In the genomic region with DNA sequence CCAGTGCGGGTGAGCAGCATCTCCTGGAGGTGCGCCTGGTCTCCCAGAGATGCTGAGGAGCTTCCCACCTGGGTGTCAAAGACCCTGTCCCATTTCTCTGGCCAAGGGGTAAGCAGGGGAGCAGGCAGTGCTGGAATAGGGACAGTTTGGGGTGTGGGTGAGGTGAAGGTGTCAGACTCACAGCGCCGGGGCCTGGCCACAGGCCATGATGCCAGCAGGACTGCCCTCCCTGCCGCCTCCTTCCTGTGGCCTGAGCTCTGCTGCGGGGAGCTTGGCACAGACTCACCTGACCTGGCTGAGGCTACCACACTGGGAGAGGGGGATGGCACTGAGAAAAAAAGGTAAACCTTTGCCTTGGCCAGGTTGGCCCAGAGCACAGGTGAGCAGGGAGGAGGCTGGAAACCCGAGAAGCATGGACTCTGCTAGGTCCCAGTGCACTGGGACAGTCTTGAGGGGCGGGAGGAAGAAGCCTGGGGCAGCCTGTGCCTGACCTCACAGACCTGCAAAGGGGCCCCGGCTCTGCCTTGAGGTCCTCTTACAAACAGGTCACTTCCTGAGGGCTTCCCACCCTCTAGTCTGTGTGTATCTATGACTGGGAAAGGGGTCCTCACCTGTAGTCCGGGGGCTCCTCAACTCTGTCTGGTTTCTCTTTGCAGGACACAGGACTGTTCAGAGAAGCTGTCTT, we compare ENCODE assay signal across 24 cellular contexts. TPM values are rescaled to one million over a fixed set of nuclear protein-coding genes. Genes with fewer than 3 reads are reported as not detected.
DNase-seq lines count a peak whose midpoint lies in the region; TF ChIP-seq lines count a peak whose summit lies in the region.
"Had no signal": no experiment of that assay in that cellular context is flagged by ENCODE, and none has a peak within 500 bp of the region (broad histone marks: within the 10 kb centered on the region; RNA-seq: fewer than 3 reads in every experiment).

No MANE protein-coding gene starts in this region.

- POLR2A ChIA-PET in GM10248 (lab: Yijun Ruan, JAX) = no interaction called here

- peak overlapping the region; percentile 50 for H3K27ac ChIP-seq in C4-2B
- no peak overlapping the region for H3K27ac ChIP-seq in H9 (ENCODE audit: insufficient read length, low read depth, low read length)
- H3K27ac ChIP-seq: HL-60, tibial artery had no signal

- no peak for DNase-seq in H9
- DNase-seq in cerebellum (ENCODE audit: low spot score) = peak; percentile 22
- no peak for DNase-seq in activated effector memory CD4-positive, alpha-beta T cell treated with Interleukin-2 at 50 U/mL for 16 hours
- DNase-seq in GM10248 (ENCODE audit: extremely low spot score) = no peak
- no peak for DNase-seq in activated CD4-positive, alpha-beta T cell treated with anti-CD3 and anti-CD28 coated beads, Interleukin-2, amount 10 ng/mL, durations not matched to agents 24 days and 14 days
- DNase-seq in NOMO-1 treated with DMSO at 0.1 percent for 48 hours (lab: John Stamatoyannopoulos, UW; ENCODE audit: unreplicated experiment) = no peak
- DNase-seq: activated CD4-positive, CD25-positive, alpha-beta regulatory T cell treated with anti-CD3 and anti-CD28 coated beads, Interleukin-2, amount 50 U/mL, for 72 hours; DMS 273 treated with DMSO at 0.1 percent for 48 hours; naive B cell; NCI-H1694; NCI-H345; stimulated activated CD4-positive, alpha-beta T cell treated with anti-CD3 and anti-CD28 coated beads, Interleukin-1b, Interleukin-23, amount 100 ng/mL, for 48 hours; stimulated activated naive CD4-positive, alpha-beta T cell treated with Interleukin-2 at 50 U/mL for 16 hours; T1000; tibial artery had no signal

- H2BK15ac ChIP-seq in H9 (ENCODE audit: low read depth, low read length) = no peak overlapping the region

- H2BK20ac ChIP-seq in H9 (ENCODE audit: low read depth, low read length, poor library complexity, severe bottlenecking) = no peak overlapping the region

- intact Hi-C loops in activated CD4-positive, alpha-beta T cell treated with anti-CD3 and anti-CD28 coated beads, Interleukin-2, amount 10 ng/mL, durations not matched to agents 24 days and 14 days (cut with micrococcal nuclease) = no loop called here

- no CpG with 5 or more reads among the region's 10 CpGs for WGBS in H9 (ENCODE audit: extremely low coverage, insufficient read length, low lambda C conversion rate)

- no peak overlapping the region for H3K56ac ChIP-seq in H9 (ENCODE audit: insufficient read length, low read depth, low read length)

- no peak for TF ChIP-seq CTCF in C4-2B (conservative IDR thresholded peaks at IDR 0.05)
- no peak for TF ChIP-seq CTCF in H9 (conservative IDR thresholded peaks at IDR 0.05)
- no peak for TF ChIP-seq CTCF in GM10248 (IDR thresholded peaks at IDR 0.05; ENCODE audit: control extremely low read depth, extremely low read depth, low read depth, missing control alignments)

- no peak overlapping the region for H3K4ac ChIP-seq in H9 (ENCODE audit: low read depth, low read length)

- no peaks in the 10 kb centered on the region for H3K79me1 ChIP-seq in H9 (ENCODE audit: insufficient read depth, low read depth, low read length, poor library complexity, severe bottlenecking)

- H3K36me3 ChIP-seq in mucosa of stomach (ENCODE audit: control insufficient read depth, insufficient read depth, low read length) = no peaks in the 10 kb centered on the region

- H4K5ac ChIP-seq in H9 (ENCODE audit: insufficient read length, low read depth, low read length) = no peak overlapping the region

- no peak overlapping the region for H2BK120ac ChIP-seq in H9 (ENCODE audit: low read depth, low read length, poor library complexity, severe bottlenecking)

- H2BK12ac ChIP-seq in H9 (ENCODE audit: insufficient read length, low read depth, low read length) = no peak overlapping the region

- H2AFZ ChIP-seq in H9 (ENCODE audit: low read length) = no peak overlapping the region

- H3K9me3 Mint-ChIP-seq in H9 = no peaks in the 10 kb centered on the region
- H3K9me3 Mint-ChIP-seq in activated CD4-positive, alpha-beta T cell treated with anti-CD3 and anti-CD28 coated beads, Interleukin-2, amount 10 ng/mL, durations not matched to agents 24 days and 14 days = no peaks in the 10 kb centered on the region
- H3K9me3 Mint-ChIP-seq: activated T-helper 1 cell treated with anti-CD3 and anti-CD28 coated beads, Interleukin-12 subunit alpha, Interleukin-12 subunit beta, Interleukin-2, Interleukin-4 antibody, amounts not matched to agents 30 ng/mL and 10 ng/mL and 1 ng/mL, durations not matched to agents 14 hours and 24 hours and 36 hours; endodermal cell; naive B cell had no signal

- H4K91ac ChIP-seq in H9 (ENCODE audit: insufficient read length, low read depth, low read length) = no peak overlapping the region

- peaks cover 10 to 12% of the 10 kb centered on the region in 2 experiments for H3K4me1 Mint-ChIP-seq in H9
- H3K4me1 Mint-ChIP-seq in activated CD4-positive, alpha-beta T cell treated with anti-CD3 and anti-CD28 coated beads, Interleukin-2, amount 10 ng/mL, durations not matched to agents 24 days and 14 days = peaks cover 12% of the 10 kb centered on the region
- H3K4me1 Mint-ChIP-seq: CD14-positive monocyte, naive B cell had no signal

- no peak overlapping the region for H4K8ac ChIP-seq in H9 (replicated peaks; ENCODE audit: insufficient read length, low read depth, low read length)

- H3K27me3 ChIP-seq in H9 (ENCODE audit: insufficient read depth, low read length) (no peaks in the 10 kb centered on the region), mucosa of stomach (ENCODE audit: control insufficient read depth, insufficient read depth, low read length) (peaks cover 8% of the 10 kb centered on the region)

- CTCF ChIA-PET in GM10248 (lab: Yijun Ruan, JAX) = interaction anchor here (1.4 to 2.0 kb wide), 2 partner anchors 14 to 425 kb away, joined by 5 to 6 read pairs; no protein-coding TSS in a partner anchor

- H3K18ac ChIP-seq in H9 (ENCODE audit: insufficient read length, low read depth, low read length) = no peak overlapping the region

- H3K36me3 Mint-ChIP-seq in H9 (ENCODE audit: insufficient read depth in 1 of 3, low read depth in 3 of 3) = no peaks in the 10 kb centered on the region
- H3K36me3 Mint-ChIP-seq in activated CD4-positive, alpha-beta T cell treated with anti-CD3 and anti-CD28 coated beads, Interleukin-2, amount 10 ng/mL, durations not matched to agents 24 days and 14 days (ENCODE audit: low read depth) = no peaks in the 10 kb centered on the region
- H3K36me3 Mint-ChIP-seq: activated naive CD8-positive, alpha-beta T cell; CD14-positive monocyte; naive B cell had no signal

- H3T11ph ChIP-seq in H9 (ENCODE audit: low read length) = no peak overlapping the region

- peak overlapping the region; percentile 2 for H3K4me3 ChIP-seq in mucosa of stomach (ENCODE audit: low read length)
- H3K4me3 ChIP-seq: tibial artery had no signal

- H3K27ac Mint-ChIP-seq in H9 = peak overlapping the region in 2 of 3 experiments; percentile 49 to 91; a peak in 2 of 7 replicates
- H3K27ac Mint-ChIP-seq in activated CD4-positive, alpha-beta T cell treated with anti-CD3 and anti-CD28 coated beads, Interleukin-2, amount 10 ng/mL, durations not matched to agents 24 days and 14 days = no peak overlapping the region
- H3K27ac Mint-ChIP-seq: activated naive CD8-positive, alpha-beta T cell; CD14-positive monocyte; endodermal cell; naive B cell had no signal

- no peak overlapping the region for H3K4me3 Mint-ChIP-seq in H9
- H3K4me3 Mint-ChIP-seq in activated CD4-positive, alpha-beta T cell treated with anti-CD3 and anti-CD28 coated beads, Interleukin-2, amount 10 ng/mL, durations not matched to agents 24 days and 14 days = no peak overlapping the region
- H3K4me3 Mint-ChIP-seq: activated naive CD8-positive, alpha-beta T cell; activated T-helper 1 cell treated with anti-CD3 and anti-CD28 coated beads, Interleukin-12 subunit alpha, Interleukin-12 subunit beta, Interleukin-2, Interleukin-4 antibody, amounts not matched to agents 30 ng/mL and 10 ng/mL and 1 ng/mL, durations not matched to agents 14 hours and 24 hours and 36 hours; CD14-positive monocyte; endodermal cell; naive B cell had no signal

- H3K4me2 ChIP-seq in H9 (ENCODE audit: insufficient read depth, insufficient read length, low read length) = no peak overlapping the region

- no peaks in the 10 kb centered on the region; the same call in 1 of the 2 replicates for H3K27me3 Mint-ChIP-seq in H9 (ENCODE audit: low read depth)
- H3K27me3 Mint-ChIP-seq in activated CD4-positive, alpha-beta T cell treated with anti-CD3 and anti-CD28 coated beads, Interleukin-2, amount 10 ng/mL, durations not matched to agents 24 days and 14 days = peaks cover 6% of the 10 kb centered on the region
- H3K27me3 Mint-ChIP-seq: activated naive CD8-positive, alpha-beta T cell had no signal

- H2AK5ac ChIP-seq in H9 (ENCODE audit: insufficient read length, low read length) = no peak overlapping the region

- H3K23me2 ChIP-seq in H9 (ENCODE audit: insufficient read length, low read depth, low read length, poor library complexity, severe bottlenecking) = no peaks in the 10 kb centered on the region

- no peaks in the 10 kb centered on the region for H3K9me3 ChIP-seq in H9 (ENCODE audit: control insufficient read depth, low read depth, low read length)
- H3K9me3 ChIP-seq in mucosa of stomach (ENCODE audit: control insufficient read depth, low read length) = no peaks in the 10 kb centered on the region
- H3K9me3 ChIP-seq: tibial artery had no signal

- no peak overlapping the region for H2BK5ac ChIP-seq in H9 (ENCODE audit: insufficient read length, low read length)

- H3K14ac ChIP-seq in H9 (ENCODE audit: insufficient read depth, low read length) = no peak overlapping the region; the same call in 1 of the 2 replicates

- H3K23ac ChIP-seq in H9 (ENCODE audit: insufficient read length, low read depth, low read length) = no peak overlapping the region

- H4K20me1 ChIP-seq in H9 (ENCODE audit: control insufficient read depth, insufficient read depth, insufficient read length) = no peaks in the 10 kb centered on the region

- no peaks in the 10 kb centered on the region for H3K79me2 ChIP-seq in H9 (ENCODE audit: insufficient read depth, low read length)

- H3K4me1 ChIP-seq in H9 (ENCODE audit: insufficient read depth, low read length) (no peaks in the 10 kb centered on the region; the same call in 1 of the 2 replicates), mucosa of stomach (ENCODE audit: control insufficient read depth, insufficient read depth, low read length) (peaks cover 23% of the 10 kb centered on the region)

- no peak overlapping the region for H3K9ac ChIP-seq in H9 (ENCODE audit: extremely low read depth, insufficient read length, low read length)
- H3K9ac ChIP-seq in mucosa of stomach (ENCODE audit: low read length) = no peak overlapping the region

RNA-seq across cellular contexts. Expression of gene GRAMD2A, which starts 28.2 kb away (rescaled TPM):
- total RNA-seq in H9 (2021) (1.3 and 1.5 TPM in 2 replicates), cerebellum (0.36 TPM)
- total RNA-seq in activated CD4-positive, alpha-beta T cell treated with anti-CD3 and anti-CD28 coated beads, Interleukin-2, amount 10 ng/mL, durations not matched to agents 24 days and 14 days = 0.21 TPM in 1 of 2 replicates, not detected in the other
- total RNA-seq: glomerular endothelial cell, liver had no signal

RNA-seq across cellular contexts. Expression of gene SENP8, which starts 51.2 kb away (rescaled TPM):
- total RNA-seq in H9 (2021) (4.8 and 4.9 TPM in 2 replicates), cerebellum (3.0 TPM)
- total RNA-seq in activated CD4-positive, alpha-beta T cell treated with anti-CD3 and anti-CD28 coated beads, Interleukin-2, amount 10 ng/mL, durations not matched to agents 24 days and 14 days = 1.5 and 1.7 TPM in 2 replicates

RNA-seq across cellular contexts. Expression of gene MYO9A, which starts 51.4 kb away (rescaled TPM):
- 20.7 and 21.4 TPM in 2 replicates for total RNA-seq in H9 (2021)
- total RNA-seq in cerebellum = 119 TPM
- 19.4 and 21.3 TPM in 2 replicates for total RNA-seq in activated CD4-positive, alpha-beta T cell treated with anti-CD3 and anti-CD28 coated beads, Interleukin-2, amount 10 ng/mL, durations not matched to agents 24 days and 14 days
